In the genomic region with DNA sequence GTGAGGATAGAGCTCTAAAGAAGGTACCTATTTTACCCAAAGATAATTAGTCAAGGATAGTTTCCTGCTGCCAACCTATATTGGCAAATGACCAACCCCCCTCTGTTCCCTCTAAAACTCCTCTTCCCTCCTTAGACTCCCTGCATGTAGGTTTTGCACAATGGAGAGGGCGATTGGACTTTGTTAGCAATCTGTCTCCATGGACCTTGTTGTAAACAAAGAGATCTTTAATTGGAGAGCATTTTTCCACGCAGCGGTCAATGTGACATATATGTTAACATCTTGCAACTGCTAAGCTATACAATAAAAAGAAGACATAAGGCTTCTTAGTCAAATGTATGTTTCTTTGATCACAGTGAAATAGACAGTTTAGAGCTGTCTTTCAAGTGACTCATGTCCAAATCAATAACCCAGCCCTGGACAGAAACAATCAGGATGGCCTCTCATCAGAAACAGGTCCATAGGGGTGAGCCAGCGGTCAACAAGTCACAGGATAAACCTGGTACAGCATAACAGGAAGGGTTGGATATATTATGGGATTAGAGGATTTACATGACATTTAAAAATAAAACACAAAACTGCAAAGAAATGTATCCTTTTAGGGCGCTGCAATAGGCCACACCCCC, we compare ENCODE assay signal across 2 cellular contexts.
A peak's percentile ranks its signal among the peaks of the same experiment; 100 is the strongest.
TF ChIP-seq lines count a peak whose summit lies in the region.

No MANE protein-coding gene starts in this region.

TF ChIP-seq in HCT116, 20 proteins besides CTCF, POLR2A, EP300 and RAD21:
- TF ChIP-seq EZH2phosphoT487 (IDR thresholded peaks at IDR 0.05; ENCODE audit: borderline replicate concordance) = no peak
- TF ChIP-seq JUND (IDR thresholded peaks at IDR 0.05) = no peak
- no peak for TF ChIP-seq ELF1 (IDR thresholded peaks at IDR 0.05; ENCODE audit: borderline replicate concordance, low read depth)

TF ChIP-seq in HepG2, 621 proteins besides CTCF, POLR2A, EP300 and RAD21 (continues in another document):
- TF ChIP-seq, protein P1, sequence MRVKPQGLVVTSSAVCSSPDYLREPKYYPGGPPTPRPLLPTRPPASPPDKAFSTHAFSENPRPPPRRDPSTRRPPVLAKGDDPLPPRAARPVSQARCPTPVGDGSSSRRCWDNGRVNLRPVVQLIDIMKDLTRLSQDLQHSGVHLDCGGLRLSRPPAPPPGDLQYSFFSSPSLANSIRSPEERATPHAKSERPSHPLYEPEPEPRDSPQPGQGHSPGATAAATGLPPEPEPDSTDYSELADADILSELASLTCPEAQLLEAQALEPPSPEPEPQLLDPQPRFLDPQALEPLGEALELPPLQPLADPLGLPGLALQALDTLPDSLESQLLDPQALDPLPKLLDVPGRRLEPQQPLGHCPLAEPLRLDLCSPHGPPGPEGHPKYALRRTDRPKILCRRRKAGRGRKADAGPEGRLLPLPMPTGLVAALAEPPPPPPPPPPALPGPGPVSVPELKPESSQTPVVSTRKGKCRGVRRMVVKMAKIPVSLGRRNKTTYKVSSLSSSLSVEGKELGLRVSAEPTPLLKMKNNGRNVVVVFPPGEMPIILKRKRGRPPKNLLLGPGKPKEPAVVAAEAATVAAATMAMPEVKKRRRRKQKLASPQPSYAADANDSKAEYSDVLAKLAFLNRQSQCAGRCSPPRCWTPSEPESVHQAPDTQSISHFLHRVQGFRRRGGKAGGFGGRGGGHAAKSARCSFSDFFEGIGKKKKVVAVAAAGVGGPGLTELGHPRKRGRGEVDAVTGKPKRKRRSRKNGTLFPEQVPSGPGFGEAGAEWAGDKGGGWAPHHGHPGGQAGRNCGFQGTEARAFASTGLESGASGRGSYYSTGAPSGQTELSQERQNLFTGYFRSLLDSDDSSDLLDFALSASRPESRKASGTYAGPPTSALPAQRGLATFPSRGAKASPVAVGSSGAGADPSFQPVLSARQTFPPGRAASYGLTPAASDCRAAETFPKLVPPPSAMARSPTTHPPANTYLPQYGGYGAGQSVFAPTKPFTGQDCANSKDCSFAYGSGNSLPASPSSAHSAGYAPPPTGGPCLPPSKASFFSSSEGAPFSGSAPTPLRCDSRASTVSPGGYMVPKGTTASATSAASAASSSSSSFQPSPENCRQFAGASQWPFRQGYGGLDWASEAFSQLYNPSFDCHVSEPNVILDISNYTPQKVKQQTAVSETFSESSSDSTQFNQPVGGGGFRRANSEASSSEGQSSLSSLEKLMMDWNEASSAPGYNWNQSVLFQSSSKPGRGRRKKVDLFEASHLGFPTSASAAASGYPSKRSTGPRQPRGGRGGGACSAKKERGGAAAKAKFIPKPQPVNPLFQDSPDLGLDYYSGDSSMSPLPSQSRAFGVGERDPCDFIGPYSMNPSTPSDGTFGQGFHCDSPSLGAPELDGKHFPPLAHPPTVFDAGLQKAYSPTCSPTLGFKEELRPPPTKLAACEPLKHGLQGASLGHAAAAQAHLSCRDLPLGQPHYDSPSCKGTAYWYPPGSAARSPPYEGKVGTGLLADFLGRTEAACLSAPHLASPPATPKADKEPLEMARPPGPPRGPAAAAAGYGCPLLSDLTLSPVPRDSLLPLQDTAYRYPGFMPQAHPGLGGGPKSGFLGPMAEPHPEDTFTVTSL (CRISPR knock-in tag; IDR thresholded peaks at IDR 0.05; ENCODE audit: borderline replicate concordance) = peak; percentile 39; the same call in 1 of the 2 replicates
- TF ChIP-seq ZNF878 (CRISPR knock-in tag; IDR thresholded peaks at IDR 0.05) = no peak
- no peak for TF ChIP-seq ZFP91 (CRISPR knock-in tag; IDR thresholded peaks at IDR 0.05; ENCODE audit: borderline replicate concordance)
- no peak for TF ChIP-seq U2AF2 (IDR thresholded peaks at IDR 0.05; ENCODE audit: low read depth, low read length)
- TF ChIP-seq RELA (CRISPR knock-in tag; IDR thresholded peaks at IDR 0.05) = no peak
- no peak for TF ChIP-seq HNRNPK (IDR thresholded peaks at IDR 0.05; ENCODE audit: low read depth, low read length, poor library complexity, severe bottlenecking)
- TF ChIP-seq TP53 (CRISPR knock-in tag; conservative IDR thresholded peaks at IDR 0.05) = no peak
- no peak for TF ChIP-seq ZFAT (CRISPR knock-in tag; conservative IDR thresholded peaks at IDR 0.05)
- no peak for TF ChIP-seq E2F5 (CRISPR knock-in tag; conservative IDR thresholded peaks at IDR 0.05)
- TF ChIP-seq SOX5 (CRISPR knock-in tag; IDR thresholded peaks at IDR 0.05; ENCODE audit: borderline replicate concordance) = peak; percentile 52; the same call in 1 of the 2 replicates
- TF ChIP-seq CBX5 (CRISPR knock-in tag; IDR thresholded peaks at IDR 0.05; ENCODE audit: borderline replicate concordance) = no peak
- TF ChIP-seq ARID5B (CRISPR knock-in tag; IDR thresholded peaks at IDR 0.05) = peak; percentile 71
- peak; percentile 58; the same call in 1 of the 2 replicates for TF ChIP-seq GATAD2A (CRISPR knock-in tag; IDR thresholded peaks at IDR 0.05)
- TF ChIP-seq ZNF329 (CRISPR knock-in tag; IDR thresholded peaks at IDR 0.05; ENCODE audit: low read depth) = no peak
- TF ChIP-seq FOXA3 (CRISPR knock-in tag; IDR thresholded peaks at IDR 0.05) = peak; percentile 48
- TF ChIP-seq HNF4G (IDR thresholded peaks at IDR 0.05; ENCODE audit: borderline replicate concordance, low read depth, low read length) = no peak
- TF ChIP-seq HNF4G (CRISPR knock-in tag; IDR thresholded peaks at IDR 0.05; ENCODE audit: borderline replicate concordance, low read depth) = no peak
- TF ChIP-seq PRDM4 (CRISPR knock-in tag; IDR thresholded peaks at IDR 0.05; ENCODE audit: borderline replicate concordance) = no peak
- TF ChIP-seq EHMT2 (IDR thresholded peaks at IDR 0.05; ENCODE audit: borderline replicate concordance, low read depth, low read length) = peak; percentile 48; the same call in 1 of the 2 replicates
- no peak for TF ChIP-seq ZNF496 (CRISPR knock-in tag; IDR thresholded peaks at IDR 0.05; ENCODE audit: insufficient replicate concordance)
- no peak for TF ChIP-seq NFE2L1 (CRISPR knock-in tag; IDR thresholded peaks at IDR 0.05; ENCODE audit: borderline replicate concordance)
- no peak for TF ChIP-seq ZSCAN20 (CRISPR knock-in tag; IDR thresholded peaks at IDR 0.05; ENCODE audit: borderline replicate concordance)
- no peak for TF ChIP-seq MIXL1 (CRISPR knock-in tag; IDR thresholded peaks at IDR 0.05)
- TF ChIP-seq DRAP1 (CRISPR knock-in tag; IDR thresholded peaks at IDR 0.05) = no peak
- TF ChIP-seq SOX6 (IDR thresholded peaks at IDR 0.05) = no peak
- TF ChIP-seq SOX6 (CRISPR knock-in tag; IDR thresholded peaks at IDR 0.05) = peak; percentile 53
- TF ChIP-seq HNF1A (IDR thresholded peaks at IDR 0.05; ENCODE audit: low read depth) = no peak
- no peak for TF ChIP-seq HNF1A (CRISPR knock-in tag; IDR thresholded peaks at IDR 0.05; ENCODE audit: borderline replicate concordance)
- no peak for TF ChIP-seq NR3C1 (CRISPR knock-in tag; IDR thresholded peaks at IDR 0.05)
- TF ChIP-seq RCOR2 (CRISPR knock-in tag; IDR thresholded peaks at IDR 0.05) = no peak
- TF ChIP-seq RBAK (CRISPR knock-in tag; IDR thresholded peaks at IDR 0.05) = no peak
- no peak for TF ChIP-seq SRSF9 (IDR thresholded peaks at IDR 0.05; ENCODE audit: borderline replicate concordance, insufficient read depth, low read depth, low read length, poor library complexity, severe bottlenecking)
- peak; percentile 96 for TF ChIP-seq RARA (CRISPR knock-in tag; IDR thresholded peaks at IDR 0.05)
- TF ChIP-seq CEBPG (CRISPR knock-in tag; IDR thresholded peaks at IDR 0.05) = peak; percentile 8; the same call in 1 of the 2 replicates
- no peak for TF ChIP-seq KDM2A (CRISPR knock-in tag; IDR thresholded peaks at IDR 0.05; ENCODE audit: borderline replicate concordance, low read depth)
- peak; percentile 78; the same call in 1 of the 2 replicates for TF ChIP-seq ZBTB20 (CRISPR knock-in tag; IDR thresholded peaks at IDR 0.05; ENCODE audit: borderline replicate concordance, low read depth)
- no peak for TF ChIP-seq ZNF30 (CRISPR knock-in tag; IDR thresholded peaks at IDR 0.05)
